In the genomic region with DNA sequence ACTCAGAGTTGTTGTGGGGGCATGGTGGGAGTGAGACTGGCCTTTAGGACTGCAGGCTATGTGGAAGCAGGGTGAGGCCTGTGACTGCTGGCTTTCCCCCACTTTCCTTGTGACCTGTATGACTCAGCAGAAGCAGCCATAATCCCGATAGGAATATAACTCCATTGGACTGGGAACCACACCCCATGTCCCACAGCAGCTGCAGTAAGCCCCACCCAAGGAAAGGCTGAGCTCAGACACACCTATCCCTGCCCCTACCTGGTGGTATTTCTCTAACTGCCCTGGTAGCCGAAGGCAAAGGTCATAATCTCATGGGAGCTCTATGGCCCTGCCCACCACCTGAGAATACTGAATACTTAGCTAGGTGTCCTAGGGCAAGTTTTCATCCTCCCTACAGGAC, we compare ENCODE assay signal across 24 cellular contexts.
"Had no signal": no experiment of that assay in that cellular context is flagged by ENCODE, and none has a peak within 500 bp of the region (broad histone marks: within the 10 kb centered on the region; RNA-seq: fewer than 3 reads in every experiment).

No MANE protein-coding gene starts in this region.

- DNase-seq: activated CD4-positive, alpha-beta T cell treated with anti-CD3 and anti-CD28 coated beads for 48 hours; activated CD4-positive, alpha-beta T cell treated with anti-CD3 and anti-CD28 coated beads, Interleukin-2, amount 50 U/mL, for 48 hours; activated CD8-positive, alpha-beta memory T cell treated with anti-CD3 and anti-CD28 coated beads, Interleukin-2, amount 50 U/mL, for 4 hours; activated effector memory CD4-positive, alpha-beta T cell treated with anti-CD3 and anti-CD28 coated beads, Interleukin-2, amount 50 U/mL, for 16 hours; activated naive CD4-positive, alpha-beta T cell treated with anti-CD3 and anti-CD28 coated beads for 36 hours; activated naive CD8-positive, alpha-beta T cell treated with anti-CD3 and anti-CD28 coated beads for 36 hours; activated T-cell treated with anti-CD3 and anti-CD28 coated beads, Interleukin-2, amount 50 U/mL, for 1 hour; caudate nucleus; kidney glomerular epithelial cell; left ventricle myocardium inferior; mesendoderm; retina; sigmoid colon; stimulated activated CD4-positive, alpha-beta T cell treated with anti-CD3 and anti-CD28 coated beads, Interleukin-15, amount 100 ng/mL, for 24 hours; stimulated activated CD4-positive, alpha-beta T cell treated with anti-CD3 and anti-CD28 coated beads, Interleukin-2, amount 100 ng/mL, for 24 hours; stimulated activated naive B cell treated with anti-CD40 and anti-IgM and Interleukin-4, amounts not matched to agents 10 μg/mL and 1 μg/mL and 100 μg/mL, for 72 hours; stomach; thyroid gland; upper lobe of right lung had no signal

- H3K4me3 ChIP-seq: ascending aorta, left ventricle myocardium inferior, lung, sigmoid colon, stomach, thyroid gland, upper lobe of right lung had no signal

- H3K27ac ChIP-seq: ascending aorta, left ventricle myocardium inferior, neutrophil, sigmoid colon, stomach, thyroid gland, upper lobe of right lung, VCaP had no signal

- H3K4me1 ChIP-seq: ascending aorta, left ventricle myocardium inferior, sigmoid colon, thyroid gland, upper lobe of right lung had no signal

- H3K27me3 ChIP-seq: ascending aorta, neutrophil, sigmoid colon, stomach, thyroid gland, upper lobe of right lung had no signal

- FAIRE-seq: frontal cortex had no signal

- H3K9me3 ChIP-seq: ascending aorta, neutrophil, sigmoid colon, thyroid gland, upper lobe of right lung had no signal

- H3K36me3 ChIP-seq: ascending aorta, left ventricle myocardium inferior, neutrophil, sigmoid colon, stomach, thyroid gland, upper lobe of right lung had no signal

- ATAC-seq: stimulated activated naive B cell treated with anti-CD40 and anti-IgM and Interleukin-4, amounts not matched to agents 10 μg/mL and 1 μg/mL and 100 μg/mL, for 72 hours; upper lobe of right lung had no signal
